ENCODE assay signal across 24 cellular contexts in the genomic region with DNA sequence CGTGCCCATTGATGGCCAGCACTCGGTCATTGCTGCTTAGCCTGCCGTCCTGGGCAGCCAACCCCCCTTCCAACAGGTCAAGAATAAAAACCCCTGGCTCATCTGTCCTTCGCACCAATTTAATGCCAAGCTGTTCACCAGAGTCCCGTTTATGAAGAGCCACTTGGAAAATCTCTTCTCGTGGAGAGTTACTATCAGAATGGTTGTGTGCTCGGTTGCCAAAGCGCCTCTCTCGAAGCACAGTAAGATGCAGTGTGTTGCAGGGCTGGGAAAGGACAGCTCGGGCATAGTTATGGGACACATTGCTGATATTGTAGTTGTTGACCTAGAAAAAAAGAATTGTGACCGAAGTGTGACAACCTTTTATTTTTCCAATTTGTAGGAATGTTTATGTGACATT.
"Had no signal": no experiment of that assay in that cellular context is flagged by ENCODE, and none has a peak within 500 bp of the region (broad histone marks: within the 10 kb centered on the region; RNA-seq: fewer than 3 reads in every experiment).

No MANE protein-coding gene starts in this region.

- H3K9me3 ChIP-seq: MG63, SJSA1 had no signal

- DNase-seq: IMR-90; Karpas-422; KG1; MG63; NCI-H1092 treated with DMSO at 0.1 percent for 48 hours; NCI-H1436; NCI-H187; NCI-H2029; NCI-H2081 treated with DMSO at 0.1 percent for 48 hours; NCI-H2171; NCI-H226; NCI-H446; NCI-H510A; NCI-H524 treated with DMSO at 0.1 percent for 48 hours; NCI-H69; NCI-H774; NK-92 treated with Interleukin-12 subunit alpha and Interleukin-12 subunit beta, amount 100 ng/mL, for 24 hours; PC-3; SIG-M5 had no signal

- ATAC-seq: HepG2, Panc1, PC-3 had no signal

- H3K27ac ChIP-seq: RWPE1, SJSA1, SK-N-MC had no signal

- H3K27me3 ChIP-seq: MG63, SJSA1 had no signal

- H3K4me1 ChIP-seq: SJSA1 had no signal

- H3K4me3 ChIP-seq: MG63, SJSA1, SK-N-MC had no signal

- H3K36me3 ChIP-seq: SJSA1 had no signal
